Comparison of ENCODE assay signal across 8 cellular contexts in genomic region chr17:37610041-37610420, GRCh38. TPM values are rescaled to one million over a fixed set of nuclear protein-coding genes. Genes with fewer than 3 reads are reported as not detected.
DNase-seq lines count a peak whose midpoint lies in the region; ATAC-seq, FAIRE-seq and TF ChIP-seq lines count a peak whose summit lies in the region.
"Not testable (repeated sequence)": the region's sequence is repeated elsewhere in the genome, so short reads cannot be mapped to it uniquely, and the experiment has no call there.

No MANE protein-coding gene starts in this region.

- H3K27ac Mint-ChIP-seq in WTC11 (peak overlapping the region; percentile 97), progenitor cell of endocrine pancreas (peak overlapping the region; percentile 97)

- H3K27me3 Mint-ChIP-seq in WTC11 (ENCODE audit: low read depth); progenitor cell of endocrine pancreas: not testable (repeated sequence)

- H3K36me3 Mint-ChIP-seq in WTC11, result peaks cover 14% of the 10 kb centered on the region
- H3K36me3 Mint-ChIP-seq in progenitor cell of endocrine pancreas (ENCODE audit: insufficient read depth), result peaks cover 17% of the 10 kb centered on the region

- CTCF ChIA-PET in WTC11 (lab: Charles Lee) (interaction anchor here (0.6 to 2.4 kb wide), 15 partner anchors 16 to 1555 kb away, joined by 3 to 13 read pairs (median 4); partner anchors contain the start of gene HNF1B), GM12878 (lab: Yijun Ruan, JAX) (interaction anchor here (1.0 to 2.6 kb wide), 7 partner anchors 32 to 236 kb away, joined by 3 to 11 read pairs (median 3); no protein-coding TSS in a partner anchor)

- SMC1A ChIA-PET in GM12878 (lab: Charles Lee; ENCODE audit: uncharacterized antibody, unreplicated experiment), result interaction anchor here (0.9 to 3.6 kb wide), 9 partner anchors 18 to 181 kb away, joined by 3 to 19 read pairs (median 4); no protein-coding TSS in a partner anchor

- peak; percentile 27 for DNase-seq in MG63
- DNase-seq in WTC11 (ENCODE audit: low spot score); GM12878 (ENCODE audit: low read depth, low spot score); esophagus squamous epithelium (lab: John Stamatoyannopoulos, UW); lower lobe of right lung; progenitor cell of endocrine pancreas (ENCODE audit: low spot score, unreplicated experiment); transverse colon: not testable (repeated sequence)

- intact Hi-C loops in GM12878 (cut with micrococcal nuclease; ENCODE audit: unreplicated experiment); esophagus squamous epithelium (cut with DNase I); lower lobe of right lung (cut with DNase I); transverse colon (cut with DNase I; ENCODE audit: low total_unique reads): not testable (repeated sequence)

- RAD21 ChIA-PET in GM12878 (lab: Charles Lee; ENCODE audit: unreplicated experiment), result interaction anchor here (0.6 to 2.9 kb wide), 8 partner anchors 8 to 237 kb away, joined by 3 to 15 read pairs (median 4); no protein-coding TSS in a partner anchor

- H3K9me2 ChIP-seq in DOHH2 (replicated peaks; ENCODE audit: control insufficient read depth, low read length), result not testable (repeated sequence)

- not testable (repeated sequence) for TF ChIP-seq EP300 in GM12878 (IDR thresholded peaks at IDR 0.05; ENCODE audit: borderline replicate concordance in 1 of 2, control insufficient read depth in 1 of 2, low read depth in 2 of 2, low read length in 2 of 2); transverse colon (IDR thresholded peaks at IDR 0.05; ENCODE audit: low read depth)

- not testable (repeated sequence) for TF ChIP-seq RAD21 in GM12878 (IDR thresholded peaks at IDR 0.05; ENCODE audit: insufficient read depth, low read depth, low read length)

- peaks cover 42% of the 10 kb centered on the region for H3K4me1 ChIP-seq in DOHH2 (ENCODE audit: control insufficient read depth, low read length)
- H3K4me1 ChIP-seq in GM12878 (ENCODE audit: control insufficient read depth, insufficient read depth, low read length), result not testable (repeated sequence)
- H3K4me1 ChIP-seq in esophagus squamous epithelium, result peaks cover 8 to 47% (median 14%) of the 10 kb centered on the region in 3 donors
- H3K4me1 ChIP-seq in lower lobe of right lung, result peaks cover 30% of the 10 kb centered on the region
- peaks cover 0 to 33% (median 16%) of the 10 kb centered on the region in 4 donors for H3K4me1 ChIP-seq in transverse colon

- not testable (repeated sequence) for TF ChIP-seq CTCF in DOHH2 (IDR thresholded peaks at IDR 0.05; ENCODE audit: low read depth, low read length, poor library complexity, severe bottlenecking); WTC11 (IDR thresholded peaks at IDR 0.05); GM12878 (IDR thresholded peaks at IDR 0.05 in 2 of 3, conservative IDR thresholded peaks at IDR 0.05 in 1 of 3; ENCODE audit: control insufficient read depth in 2 of 3, extremely low read depth in 1 of 3, insufficient read depth in 1 of 3, low read depth in 3 of 3, low read length in 3 of 3); esophagus squamous epithelium (IDR thresholded peaks at IDR 0.05); lower lobe of right lung (IDR thresholded peaks at IDR 0.05); progenitor cell of endocrine pancreas (IDR thresholded peaks at IDR 0.05; ENCODE audit: unreplicated experiment); transverse colon (IDR thresholded peaks at IDR 0.05)

- peak overlapping the region; percentile 91 for H3K4me3 Mint-ChIP-seq in WTC11
- peak overlapping the region; percentile 92 for H3K4me3 Mint-ChIP-seq in progenitor cell of endocrine pancreas (ENCODE audit: low read depth)

- BruUV-seq in GM12878 (replicated peaks; lab: Mats Ljungman, UMichigan), result not testable (repeated sequence)

- H3K4me3 ChIP-seq in DOHH2 (ENCODE audit: low read length) (peak overlapping the region; percentile 96), MG63 (peak overlapping the region; percentile 73), GM12878 (peak overlapping the region; percentile 51; the same call in 1 of the 2 replicates), esophagus squamous epithelium (peak overlapping the region; percentile 79 to 100 (median 90)), lower lobe of right lung (peak overlapping the region; percentile 92), transverse colon (peak overlapping the region in 3 of 4 donors; percentile 88 to 100 (median 95))

- not testable (repeated sequence) for ATAC-seq in WTC11, GM12878, lower lobe of right lung

- H2AFZ ChIP-seq in GM12878 (ENCODE audit: control insufficient read depth, low read depth, low read length), result peak overlapping the region; percentile 81; the same call in 1 of the 2 replicates

- in situ Hi-C loops in GM12878 (cut with MboI), result loop anchor here (5.0 to 25.0 kb wide), 2 partner anchors 48 to 1827 kb away; no protein-coding TSS in a partner anchor
- in situ Hi-C loops in transverse colon (cut with MboI; ENCODE audit: low pct_ligation_motif_present in 1 of 4, low pct_unique_long_range_greater_than_20kb in 1 of 4, low sequenced_read_pairs in 3 of 4), result not testable (repeated sequence)

- H3K9me3 ChIP-seq in DOHH2 (ENCODE audit: control insufficient read depth, insufficient read depth, low read length); MG63; GM12878 (replicated peaks; ENCODE audit: control insufficient read depth, insufficient read depth, low read length); esophagus squamous epithelium; lower lobe of right lung; transverse colon: not testable (repeated sequence)

- H3K4me2 ChIP-seq in DOHH2 (ENCODE audit: low read length), result peak overlapping the region; percentile 63
- peak overlapping the region; percentile 68 for H3K4me2 ChIP-seq in GM12878 (ENCODE audit: control insufficient read depth, insufficient read depth)

- H3K27ac ChIP-seq in DOHH2 (ENCODE audit: low read depth, low read length) (peak overlapping the region; percentile 96), GM12878 (ENCODE audit: control insufficient read depth, insufficient read depth) (peak overlapping the region; percentile 16), esophagus squamous epithelium (peak overlapping the region in 3 of 4 donors; percentile 95 to 98 (median 96)), lower lobe of right lung (peak overlapping the region; percentile 94), transverse colon (peak overlapping the region; percentile 94 to 98 (median 96))

- H3K4me1 Mint-ChIP-seq in WTC11 (peaks cover 17% of the 10 kb centered on the region), progenitor cell of endocrine pancreas (ENCODE audit: low read depth) (peaks cover 14% of the 10 kb centered on the region)

- FAIRE-seq in GM12878 (lab: Jason Lieb, UNC), result not testable (repeated sequence)

- H4K20me1 ChIP-seq in DOHH2 (ENCODE audit: control insufficient read depth, insufficient read depth, low read depth, low read length); GM12878 (ENCODE audit: control insufficient read depth, insufficient read depth): not testable (repeated sequence)

- not testable (repeated sequence) for TF ChIP-seq POLR2A in GM12878 (IDR thresholded peaks at IDR 0.05; ENCODE audit: low read depth, low read length); esophagus squamous epithelium (IDR thresholded peaks at IDR 0.05); transverse colon (IDR thresholded peaks at IDR 0.05)

- H3K9ac ChIP-seq in GM12878 (ENCODE audit: control insufficient read depth, insufficient read depth, low read length), result peak overlapping the region; percentile 68; the same call in 1 of the 2 replicates

- H3F3A ChIP-seq in DOHH2 (ENCODE audit: control insufficient read depth, insufficient read depth), result peaks cover 34% of the 10 kb centered on the region

- POLR2A ChIA-PET in WTC11 (lab: Charles Lee), result interaction anchor here (0.8 to 1.3 kb wide), 6 partner anchors 9 to 251 kb away, joined by 3 to 5 read pairs (median 4); no protein-coding TSS in a partner anchor
- POLR2A ChIA-PET in GM12878 (lab: Charles Lee), result interaction anchor here (0.6 to 1.8 kb wide), 9 partner anchors 9 to 326 kb away, joined by 3 to 7 read pairs (median 4); partner anchors contain the start of genes ACACA and TADA2A

- H3K79me2 ChIP-seq in DOHH2 (ENCODE audit: control insufficient read depth, low read length) (peaks cover 31% of the 10 kb centered on the region), GM12878 (ENCODE audit: control insufficient read depth, insufficient read depth, low read length) (peaks cover 36% of the 10 kb centered on the region)

- not testable (repeated sequence) for H3K9me3 Mint-ChIP-seq in WTC11; progenitor cell of endocrine pancreas (ENCODE audit: low read depth)

- WGBS in GM12878 (ENCODE audit: insufficient coverage, insufficient replicate concordance, low lambda C conversion rate, missing lambda C conversion rate), result 85% methylated on average over 4 of the region's 5 CpGs
- 61 to 75% methylated on average over 5 of the region's 5 CpGs for WGBS in esophagus squamous epithelium, 2 donors
- 70 to 83% methylated on average over 2 to 5 of the region's 5 CpGs for WGBS in transverse colon (ENCODE audit: low coverage in 1 of 2), 2 donors

- not testable (repeated sequence) for H3K27me3 ChIP-seq in DOHH2 (ENCODE audit: control insufficient read depth, low read length); MG63; GM12878 (replicated peaks in 1 of 2; ENCODE audit: control insufficient read depth in 2 of 2, insufficient read depth in 2 of 2, low read length in 1 of 2); esophagus squamous epithelium; lower lobe of right lung (ENCODE audit: low read depth); transverse colon

- H3K36me3 ChIP-seq in DOHH2 (ENCODE audit: control insufficient read depth, low read length) (peaks cover 58% of the 10 kb centered on the region), MG63 (peaks cover 34% of the 10 kb centered on the region), esophagus squamous epithelium (peaks cover 0 to 30% (median 3%) of the 10 kb centered on the region in 3 donors), lower lobe of right lung (peaks cover 25% of the 10 kb centered on the region), transverse colon (peaks cover 0 to 17% (median 8%) of the 10 kb centered on the region in 4 donors)
- H3K36me3 ChIP-seq in GM12878 (ENCODE audit: control insufficient read depth in 2 of 2, insufficient read depth in 2 of 2, low read length in 1 of 2), result not testable (repeated sequence)

RNA-seq across cellular contexts. Expression of gene SYNRG, which starts 0.8 kb away (rescaled TPM):
- total RNA-seq in MG63 (2014; rRNA removed; shearing (Covaris generic); ENCODE audit: low replicate concordance), result 8.3 and 10.6 TPM in 2 replicates
- 28.6 to 31.3 TPM (median 30.0 TPM) in 3 replicates for total RNA-seq in WTC11 (2021)
- total RNA-seq in GM12878 (2013; cell fraction: nucleolus; rRNA removed), result 103 and 104 TPM in 2 replicates
- total RNA-seq in GM12878 (2014; rRNA removed), result 14.4 and 15.4 TPM in 2 replicates
- total RNA-seq in GM12878 (2014; rRNA removed; fragmentation: Illumina TruSeq; extraction: Trizol), result 25.2 and 25.8 TPM in 2 replicates
- 32.5 and 40.4 TPM in 2 replicates for total RNA-seq in GM12878 (2021)
- polyA plus RNA-seq in GM12878 (2011; ENCODE audit: low read depth), result 15.5 TPM
- 23.6 and 28.2 TPM in 2 replicates for polyA plus RNA-seq in GM12878 (2011; rRNA removed)
- 20.1 and 22.4 TPM in 2 replicates for polyA plus RNA-seq in GM12878 (2011; cell fraction: cytosol; rRNA removed)
- polyA plus RNA-seq in GM12878 (2011; cell fraction: nucleus; rRNA removed), result 34.9 and 35.8 TPM in 2 replicates
- polyA plus RNA-seq in GM12878 (2012), result 17.1 and 21.9 TPM in 2 replicates
- polyA plus RNA-seq in GM12878 (2014; fragmentation: Illumina TruSeq; extraction: Trizol), result 27.2 and 29.7 TPM in 2 replicates
- polyA plus RNA-seq in GM12878 (2014; fragmentation: Nextera tagmentation; extraction: Ambion mirVana), result 1 to 10 TPM; 5.2 to 5.8 TPM
- polyA plus RNA-seq in GM12878 (2014; rRNA removed), result 19.3 and 21.8 TPM in 2 replicates
- 10 to 100 TPM; 30.7 to 36.7 TPM for polyA plus RNA-seq in GM12878 (2016; fragmentation: Nextera tagmentation; extraction: Ambion mirVana)
- 50.2 and 52.1 TPM in 2 replicates for polyA minus RNA-seq in GM12878 (2011; rRNA and poly(A)+ RNA removed)
- 13.5 and 24.8 TPM in 2 replicates for polyA minus RNA-seq in GM12878 (2011; cell fraction: cytosol; rRNA and poly(A)+ RNA removed)
- 26.7 and 43.8 TPM in 2 replicates for polyA minus RNA-seq in GM12878 (2011; cell fraction: nucleus; rRNA and poly(A)+ RNA removed)
- 10 to 100 TPM; 16.5 to 24.2 (median 21.3) TPM for total RNA-seq in esophagus squamous epithelium
- total RNA-seq in lower lobe of right lung, result 39.7 TPM
- 69.0 and 73.0 TPM in 2 replicates for total RNA-seq in progenitor cell of endocrine pancreas
- total RNA-seq in transverse colon, result 100 to 1,000 TPM in 1 of 4 donors, 10 to 100 TPM in 3; 30.2 to 151 (median 56.7) TPM

RNA-seq across cellular contexts. Expression of gene DDX52, which starts 33.2 kb away (rescaled TPM):
- 25.7 and 26.8 TPM in 2 replicates for total RNA-seq in MG63 (2014; rRNA removed; shearing (Covaris generic); ENCODE audit: low replicate concordance)
- 29.8 to 31.9 TPM (median 30.6 TPM) in 3 replicates for total RNA-seq in WTC11 (2021)
- total RNA-seq in GM12878 (2013; cell fraction: nucleolus; rRNA removed), result 64.1 and 64.7 TPM in 2 replicates
- 24.8 and 30.5 TPM in 2 replicates for total RNA-seq in GM12878 (2014; rRNA removed)
- 29.2 and 29.9 TPM in 2 replicates for total RNA-seq in GM12878 (2014; rRNA removed; fragmentation: Illumina TruSeq; extraction: Trizol)
- 23.5 and 27.8 TPM in 2 replicates for total RNA-seq in GM12878 (2021)
- polyA plus RNA-seq in GM12878 (2011; ENCODE audit: low read depth), result 5.5 TPM
- 15.1 and 20.4 TPM in 2 replicates for polyA plus RNA-seq in GM12878 (2011; rRNA removed)
- polyA plus RNA-seq in GM12878 (2011; cell fraction: cytosol; rRNA removed), result 11.1 and 11.5 TPM in 2 replicates
- 26.6 and 31.9 TPM in 2 replicates for polyA plus RNA-seq in GM12878 (2011; cell fraction: nucleus; rRNA removed)
- 8.1 and 11.1 TPM in 2 replicates for polyA plus RNA-seq in GM12878 (2012)
- polyA plus RNA-seq in GM12878 (2014; fragmentation: Illumina TruSeq; extraction: Trizol), result 31.6 and 39.0 TPM in 2 replicates
- 10 to 100 TPM; 18.7 to 18.8 TPM for polyA plus RNA-seq in GM12878 (2014; fragmentation: Nextera tagmentation; extraction: Ambion mirVana)
- polyA plus RNA-seq in GM12878 (2014; rRNA removed), result 12.9 and 14.8 TPM in 2 replicates
- 10 to 100 TPM; 47.8 to 49.7 TPM for polyA plus RNA-seq in GM12878 (2016; fragmentation: Nextera tagmentation; extraction: Ambion mirVana)
- polyA minus RNA-seq in GM12878 (2011; rRNA and poly(A)+ RNA removed), result 15.9 and 17.1 TPM in 2 replicates
- 5.9 and 10.7 TPM in 2 replicates for polyA minus RNA-seq in GM12878 (2011; cell fraction: cytosol; rRNA and poly(A)+ RNA removed)
- polyA minus RNA-seq in GM12878 (2011; cell fraction: nucleus; rRNA and poly(A)+ RNA removed), result 15.1 and 25.4 TPM in 2 replicates
- total RNA-seq in esophagus squamous epithelium, result 10 to 100 TPM; 13.3 to 27.7 (median 21.6) TPM
- 20.3 TPM for total RNA-seq in lower lobe of right lung
- total RNA-seq in progenitor cell of endocrine pancreas, result 77.2 and 79.4 TPM in 2 replicates
- 10 to 100 TPM in 3 of 4 donors, 1 to 10 TPM in 1; 4.9 to 30.4 (median 19.9) TPM for total RNA-seq in transverse colon

Comparison
In these comparisons a context has a peak if more than half of its experiments do, and no peak if none do; other contexts are left out.
1. H3K27ac ChIP-seq: peak in every context shown above with its lines; median percentile 96 in transverse colon; 96 in DOHH2; 96 in esophagus squamous epithelium; 94 in lower lobe of right lung; 16 in GM12878.